Comparison of ENCODE assay signal across 9 cellular contexts in the genomic region with DNA sequence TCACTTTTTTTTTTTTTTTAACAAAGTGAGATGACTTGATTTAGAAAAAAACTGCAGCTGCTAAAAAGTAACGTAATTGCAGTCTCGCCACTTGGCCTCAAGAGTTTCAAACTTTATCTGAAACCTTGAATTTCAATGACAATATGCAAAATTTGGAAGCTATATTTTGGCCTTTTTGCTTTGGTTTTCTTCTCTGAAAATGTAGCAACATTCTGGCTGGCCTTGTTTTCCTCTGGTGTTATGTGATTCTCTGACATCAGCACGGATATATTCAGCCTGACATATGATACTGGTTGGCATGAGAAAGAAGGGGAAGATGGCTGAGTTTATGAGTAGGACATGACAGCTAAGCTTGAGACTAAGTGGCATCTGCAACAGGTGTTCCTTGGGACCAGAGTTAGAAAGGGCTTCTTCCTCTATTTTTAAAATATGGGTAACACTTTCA.
DNase-seq lines count a peak whose midpoint lies in the region; ATAC-seq lines count a peak whose summit lies in the region.
"Had no signal": no experiment of that assay in that cellular context is flagged by ENCODE, and none has a peak within 500 bp of the region (broad histone marks: within the 10 kb centered on the region; RNA-seq: fewer than 3 reads in every experiment).

No MANE protein-coding gene starts in this region.

- no peak overlapping the region for H3K4me3 Mint-ChIP-seq in activated naive CD8-positive, alpha-beta T cell treated with anti-CD3 and anti-CD28 coated beads for 36 hours

- H3K27ac Mint-ChIP-seq in activated naive CD8-positive, alpha-beta T cell treated with anti-CD3 and anti-CD28 coated beads for 36 hours, result no peak overlapping the region

- ATAC-seq in GM19025 (IDR thresholded peaks at IDR 0.05; ENCODE audit: low read depth, unreplicated experiment) (peak; percentile 78), GM21786 (IDR thresholded peaks at IDR 0.05; ENCODE audit: unreplicated experiment) (peak; percentile 93), HG03196 (IDR thresholded peaks at IDR 0.05; ENCODE audit: unreplicated experiment) (peak; percentile 55)
- ATAC-seq: foreskin keratinocyte had no signal

- peaks cover 14% of the 10 kb centered on the region for H3K27me3 Mint-ChIP-seq in activated naive CD8-positive, alpha-beta T cell treated with anti-CD3 and anti-CD28 coated beads for 36 hours

- H3K9me3 Mint-ChIP-seq in activated naive CD8-positive, alpha-beta T cell treated with anti-CD3 and anti-CD28 coated beads for 36 hours, result no peaks in the 10 kb centered on the region

- H3K36me3 Mint-ChIP-seq in activated naive CD8-positive, alpha-beta T cell treated with anti-CD3 and anti-CD28 coated beads for 36 hours, result no peaks in the 10 kb centered on the region

- peaks cover 6% of the 10 kb centered on the region for H3K4me1 Mint-ChIP-seq in activated naive CD8-positive, alpha-beta T cell treated with anti-CD3 and anti-CD28 coated beads for 36 hours

- DNase-seq in myocyte (ENCODE audit: low read depth), result peak; percentile 93
- no peak for DNase-seq in COR-L47 (lab: John Stamatoyannopoulos, UW)
- no peak for DNase-seq in globus pallidus (ENCODE audit: low spot score)
- DNase-seq in activated naive CD8-positive, alpha-beta T cell treated with anti-CD3 and anti-CD28 coated beads for 36 hours, result no peak
- no peak for DNase-seq in NCI-H187 treated with DMSO at 0.1 percent for 48 hours (lab: John Stamatoyannopoulos, UW)
- DNase-seq: foreskin keratinocyte had no signal
